13 cellular contexts compared by ENCODE assay signal in genomic region chr4:163111588-163111987, GRCh38. TPM values are rescaled to one million over a fixed set of nuclear protein-coding genes. Genes with fewer than 3 reads are reported as not detected.
DNase-seq lines count a peak whose midpoint lies in the region; ATAC-seq and TF ChIP-seq lines count a peak whose summit lies in the region.
"Had no signal": no experiment of that assay in that cellular context is flagged by ENCODE, and none has a peak within 500 bp of the region (broad histone marks: within the 10 kb centered on the region; RNA-seq: fewer than 3 reads in every experiment).

No MANE protein-coding gene starts in this region.

- no peaks in the 10 kb centered on the region for H3K4me1 Mint-ChIP-seq in nephron progenitor cell

- H2AFZ ChIP-seq in OCI-LY3 (ENCODE audit: low read depth, low read length), result no peak overlapping the region
- H2AFZ ChIP-seq: parathyroid adenoma had no signal

- peaks cover 7% of the 10 kb centered on the region for H3K36me3 Mint-ChIP-seq in nephron progenitor cell (ENCODE audit: low read depth)

- peaks cover 4% of the 10 kb centered on the region; the same call in 1 of the 2 replicates for H3F3A ChIP-seq in DOHH2 (ENCODE audit: control insufficient read depth, insufficient read depth)

- peak; percentile 23 for TF ChIP-seq CTCF in DOHH2 (IDR thresholded peaks at IDR 0.05; ENCODE audit: low read depth, low read length, poor library complexity, severe bottlenecking)
- TF ChIP-seq CTCF in OCI-LY3 (IDR thresholded peaks at IDR 0.05; ENCODE audit: low read depth, low read length), result peak; percentile 46
- TF ChIP-seq CTCF in epithelial cell of esophagus (IDR thresholded peaks at IDR 0.05; ENCODE audit: insufficient read depth, low read depth, low read length, missing control alignments), result no peak
- peak; percentile 31 for TF ChIP-seq CTCF in nephron progenitor cell (IDR thresholded peaks at IDR 0.05)
- TF ChIP-seq CTCF in esophagus muscularis mucosa (IDR thresholded peaks at IDR 0.05), result no peak
- peak in 3 of 9 donors; percentile 13 to 32 (median 23) for TF ChIP-seq CTCF in heart right ventricle (IDR thresholded peaks at IDR 0.05)

- H3K27me3 ChIP-seq in DOHH2 (ENCODE audit: control insufficient read depth, low read length), result no peaks in the 10 kb centered on the region
- H3K27me3 ChIP-seq in OCI-LY3 (ENCODE audit: low read depth, low read length), result no peaks in the 10 kb centered on the region
- no peaks in the 10 kb centered on the region for H3K27me3 ChIP-seq in esophagus muscularis mucosa
- no peaks in the 10 kb centered on the region for H3K27me3 ChIP-seq in heart right ventricle
- H3K27me3 ChIP-seq: SJSA1, upper lobe of right lung had no signal

- H3K9me3 Mint-ChIP-seq in nephron progenitor cell, result no peaks in the 10 kb centered on the region

- no peak overlapping the region for H3K27ac Mint-ChIP-seq in nephron progenitor cell

- H3K27me3 Mint-ChIP-seq in nephron progenitor cell (ENCODE audit: low read depth, poor library complexity), result no peaks in the 10 kb centered on the region

- no peaks in the 10 kb centered on the region for H3K79me2 ChIP-seq in DOHH2 (ENCODE audit: control insufficient read depth, low read length)
- no peaks in the 10 kb centered on the region for H3K79me2 ChIP-seq in OCI-LY3 (ENCODE audit: low read length)
- H3K79me2 ChIP-seq: parathyroid adenoma had no signal

- no peak overlapping the region for H3K4me2 ChIP-seq in DOHH2 (ENCODE audit: low read length)
- no peak overlapping the region for H3K4me2 ChIP-seq in OCI-LY3 (ENCODE audit: low read length)

- ATAC-seq in GM19035 (IDR thresholded peaks at IDR 0.05; ENCODE audit: unreplicated experiment) (no peak), heart right ventricle (no peak)
- ATAC-seq: upper lobe of right lung had no signal

- DNase-seq in epithelial cell of esophagus (ENCODE audit: low read depth) (peak; percentile 10), nephron progenitor cell (no peak), esophagus muscularis mucosa (ENCODE audit: extremely low spot score) (no peak), heart right ventricle (no peak), NCI-H2227 treated with DMSO at 0.1 percent for 48 hours (lab: John Stamatoyannopoulos, UW) (no peak)
- DNase-seq: NCI-H1694 treated with DMSO at 0.1 percent for 48 hours, upper lobe of right lung had no signal

- H3K36me3 ChIP-seq in DOHH2 (ENCODE audit: control insufficient read depth, low read length), result no peaks in the 10 kb centered on the region
- peaks cover 7% of the 10 kb centered on the region for H3K36me3 ChIP-seq in OCI-LY3 (replicated peaks; ENCODE audit: low read depth, low read length)
- peaks cover 0 to 2% (median 0%) of the 10 kb centered on the region in 4 donors for H3K36me3 ChIP-seq in esophagus muscularis mucosa
- peaks cover 0 to 6% (median 0%) of the 10 kb centered on the region in 9 donors for H3K36me3 ChIP-seq in heart right ventricle
- H3K36me3 ChIP-seq: SJSA1, upper lobe of right lung had no signal

- WGBS in esophagus muscularis mucosa, result 58% methylated on average over 5 of the region's 5 CpGs
- WGBS in heart right ventricle, 2 donors, result 37 to 48% methylated on average over 5 of the region's 5 CpGs

- no peak overlapping the region for H3K9ac ChIP-seq in OCI-LY3 (ENCODE audit: low read length)
- H3K9ac ChIP-seq: parathyroid adenoma had no signal

- H3K27ac ChIP-seq in DOHH2 (ENCODE audit: low read depth, low read length) (no peak overlapping the region), OCI-LY3 (ENCODE audit: low read length) (no peak overlapping the region), esophagus muscularis mucosa (replicated peaks in 1 of 4) (no peak overlapping the region), heart right ventricle (no peak overlapping the region)
- H3K27ac ChIP-seq: HL-60, parathyroid adenoma, SJSA1, upper lobe of right lung had no signal

- H4K20me1 ChIP-seq in DOHH2 (ENCODE audit: control insufficient read depth, insufficient read depth, low read depth, low read length), result no peaks in the 10 kb centered on the region
- no peaks in the 10 kb centered on the region for H4K20me1 ChIP-seq in OCI-LY3 (ENCODE audit: insufficient read depth, low read length)

- no peak overlapping the region for H3K4me3 Mint-ChIP-seq in nephron progenitor cell

- no peak for TF ChIP-seq POLR2A in esophagus muscularis mucosa (IDR thresholded peaks at IDR 0.05; ENCODE audit: low read depth)

- H3K4me1 ChIP-seq in DOHH2 (ENCODE audit: control insufficient read depth, low read length) (peaks cover 2% of the 10 kb centered on the region; the same call in 1 of the 2 replicates), OCI-LY3 (ENCODE audit: low read length) (peaks cover 12% of the 10 kb centered on the region), esophagus muscularis mucosa (no peaks in the 10 kb centered on the region), heart right ventricle (no peaks in the 10 kb centered on the region)
- H3K4me1 ChIP-seq: parathyroid adenoma, SJSA1, upper lobe of right lung had no signal

- no peak for TF ChIP-seq EP300 in esophagus muscularis mucosa (IDR thresholded peaks at IDR 0.05)

- intact Hi-C loops in esophagus muscularis mucosa (cut with DNase I), result no loop called here
- intact Hi-C loops in heart right ventricle (cut with DNase I), result no loop called here

- H3K9me3 ChIP-seq in DOHH2 (ENCODE audit: control insufficient read depth, insufficient read depth, low read length) (no peaks in the 10 kb centered on the region), OCI-LY3 (ENCODE audit: insufficient read depth, low read length) (no peaks in the 10 kb centered on the region), esophagus muscularis mucosa (no peaks in the 10 kb centered on the region), heart right ventricle (no peaks in the 10 kb centered on the region)
- H3K9me3 ChIP-seq: SJSA1, upper lobe of right lung had no signal

- H3K4me3 ChIP-seq in DOHH2 (ENCODE audit: low read length) (no peak overlapping the region), OCI-LY3 (ENCODE audit: low read length) (no peak overlapping the region), epithelial cell of esophagus (ENCODE audit: low read length) (no peak overlapping the region), esophagus muscularis mucosa (no peak overlapping the region), heart right ventricle (no peak overlapping the region)
- H3K4me3 ChIP-seq: SJSA1, upper lobe of right lung had no signal

- H3K9me2 ChIP-seq in DOHH2 (replicated peaks; ENCODE audit: control insufficient read depth, low read length), result no peaks in the 10 kb centered on the region

RNA-seq across cellular contexts. Expression of gene NAF1, which starts 55.1 kb away (rescaled TPM):
- total RNA-seq in esophagus muscularis mucosa (10 to 100 TPM; 20.5 to 26.6 (median 22.4) TPM), heart right ventricle (10 to 100 TPM; 11.8 to 14.1 (median 13.4) TPM)
- 1 to 10 TPM; 1.8 to 3.8 TPM for polyA plus RNA-seq in heart right ventricle

Comparison
In these comparisons a context has a peak if more than half of its experiments do, and no peak if none do; other contexts are left out.
1. CTCF ChIP-seq: peak in DOHH2 (single experiment), OCI-LY3 (single experiment) and nephron progenitor cell (single experiment); none in epithelial cell of esophagus (single experiment) and esophagus muscularis mucosa (0 of 3).